In the genomic region with DNA sequence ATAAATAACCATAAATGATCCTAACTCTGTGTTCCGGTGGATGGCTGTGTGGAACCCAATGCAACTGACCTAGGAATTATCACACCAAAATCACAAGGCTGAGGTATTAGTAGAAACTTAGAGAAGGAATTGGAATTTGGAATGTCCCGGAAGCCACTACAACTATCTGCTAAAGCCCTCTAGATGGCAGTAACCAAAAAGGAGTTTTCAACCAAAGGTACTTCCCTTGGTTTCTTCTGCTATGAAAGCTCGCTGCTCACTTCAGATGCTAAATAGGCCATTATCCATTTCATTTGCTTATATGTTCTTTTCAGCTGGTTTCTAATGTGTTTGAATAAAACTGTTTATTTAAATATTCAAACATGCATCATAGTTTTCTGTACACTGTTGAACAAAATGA, we compare ENCODE assay signal across 8 cellular contexts.
DNase-seq lines count a peak whose midpoint lies in the region; ATAC-seq and TF ChIP-seq lines count a peak whose summit lies in the region.

No MANE protein-coding gene starts in this region.

- no peaks in the 10 kb centered on the region for H3K79me2 ChIP-seq in hepatocyte

- no peak for ATAC-seq in activated T-cell treated with anti-CD3 and anti-CD28 coated beads, Interleukin-2, amount 50 U/mL, for 4 hours
- no peak for ATAC-seq in upper lobe of left lung (ENCODE audit: low FRiP score in 2 of 2)

- H3K27ac ChIP-seq in hepatocyte = no peak overlapping the region
- no peak overlapping the region for H3K27ac ChIP-seq in upper lobe of left lung

- H3K9me3 Mint-ChIP-seq in activated T-cell treated with anti-CD3 and anti-CD28 coated beads, Interleukin-2, amount 50 U/mL, for 4 hours = peaks cover 4% of the 10 kb centered on the region

- whole genome bisulfite sequencing in hepatocyte (ENCODE audit: low lambda C conversion rate, missing lambda C conversion rate) = 27% methylated on average over 3 of the region's 3 CpGs
- 40 to 44% methylated on average over 3 of the region's 3 CpGs for WGBS in upper lobe of left lung, 2 donors

- TF ChIP-seq CTCF in BJ (IDR thresholded peaks at IDR 0.05; ENCODE audit: insufficient read depth, low read depth, low read length) (0 out of 2 replicates have a peak, but pooled peaks have one; percentile 2), hepatocyte (IDR thresholded peaks at IDR 0.05; ENCODE audit: poor library complexity) (peak; percentile 70), upper lobe of left lung (IDR thresholded peaks at IDR 0.05) (no peak)

- TF ChIP-seq EP300 in upper lobe of left lung (IDR thresholded peaks at IDR 0.05) = no peak

- H3K36me3 ChIP-seq in BJ (ENCODE audit: control insufficient read depth, insufficient read depth, low read length) = no peaks in the 10 kb centered on the region
- no peaks in the 10 kb centered on the region for H3K36me3 ChIP-seq in hepatocyte (replicated peaks; ENCODE audit: insufficient read depth, low read depth)
- no peaks in the 10 kb centered on the region for H3K36me3 ChIP-seq in upper lobe of left lung

- H3K4me1 ChIP-seq in hepatocyte (ENCODE audit: insufficient read depth) (no peaks in the 10 kb centered on the region), upper lobe of left lung (no peaks in the 10 kb centered on the region)

- POLR2A ChIA-PET in BJ (lab: Charles Lee) = no interaction called here

- no peak overlapping the region for H2AFZ ChIP-seq in hepatocyte

- no peaks in the 10 kb centered on the region for H3K27me3 ChIP-seq in BJ (ENCODE audit: control insufficient read depth, insufficient read depth, low read length)
- H3K27me3 ChIP-seq in hepatocyte = no peaks in the 10 kb centered on the region
- no peaks in the 10 kb centered on the region for H3K27me3 ChIP-seq in upper lobe of left lung

- H4K20me1 ChIP-seq in hepatocyte (ENCODE audit: insufficient read depth, poor library complexity, severe bottlenecking) = no peaks in the 10 kb centered on the region

- no peak for TF ChIP-seq POLR2A in upper lobe of left lung (IDR thresholded peaks at IDR 0.05)

- H3K36me3 Mint-ChIP-seq in activated T-cell treated with anti-CD3 and anti-CD28 coated beads, Interleukin-2, amount 50 U/mL, for 4 hours (ENCODE audit: insufficient read depth) = no peaks in the 10 kb centered on the region

- no peaks in the 10 kb centered on the region for H3K4me1 Mint-ChIP-seq in activated T-cell treated with anti-CD3 and anti-CD28 coated beads, Interleukin-2, amount 50 U/mL, for 4 hours (ENCODE audit: low read depth)

- no peaks in the 10 kb centered on the region for H3K9me2 ChIP-seq in hepatocyte (replicated peaks; ENCODE audit: insufficient read depth)

- CTCF ChIA-PET in BJ (lab: Yijun Ruan, JAX) = no interaction called here

- DNase-seq in BJ (ENCODE audit: low read depth) (no peak), KBM-7 (peak; percentile 38), SK-N-DZ (ENCODE audit: low spot score) (peak; percentile 39), hepatocyte (ENCODE audit: low spot score) (peak; percentile 51), T1000 (lab: John Stamatoyannopoulos, UW) (no peak), NCI-H2029 treated with DMSO at 0.1 percent for 48 hours (lab: John Stamatoyannopoulos, UW) (no peak), upper lobe of left lung (no peak)
- DNase-seq in activated T-cell treated with anti-CD3 and anti-CD28 coated beads, Interleukin-2, amount 50 U/mL, for 4 hours = no peak

- H3K4me3 ChIP-seq in BJ (ENCODE audit: low read depth, low read length) = no peak overlapping the region
- no peak overlapping the region for H3K4me3 ChIP-seq in hepatocyte
- no peak overlapping the region for H3K4me3 ChIP-seq in upper lobe of left lung

- in situ Hi-C loops in KBM-7 (cut with MboI; ENCODE audit: low pct_unique_long_range_greater_than_20kb, low sequenced_read_pairs) = no loop called here

- H3K9me3 ChIP-seq in hepatocyte (ENCODE audit: low read depth) (no peaks in the 10 kb centered on the region), upper lobe of left lung (no peaks in the 10 kb centered on the region)

- H3K4me3 Mint-ChIP-seq in activated T-cell treated with anti-CD3 and anti-CD28 coated beads, Interleukin-2, amount 50 U/mL, for 4 hours = no peak overlapping the region

- H3K4me2 ChIP-seq in hepatocyte = no peak overlapping the region

- H3K27me3 Mint-ChIP-seq in activated T-cell treated with anti-CD3 and anti-CD28 coated beads, Interleukin-2, amount 50 U/mL, for 4 hours (ENCODE audit: low read depth) = no peaks in the 10 kb centered on the region

Comparison
In these comparisons a context has a peak if more than half of its experiments do, and no peak if none do; other contexts are left out.
1. DNase-seq: peak in KBM-7 (single experiment), SK-N-DZ (single experiment) and hepatocyte (single experiment); none in BJ (single experiment), T1000 (single experiment), activated T-cell treated with anti-CD3 and anti-CD28 coated beads, Interleukin-2, amount 50 U/mL, for 4 hours (single experiment), NCI-H2029 treated with DMSO at 0.1 percent for 48 hours (single experiment) and upper lobe of left lung (0 of 2).
2. CTCF ChIP-seq: peak in BJ (single experiment) and hepatocyte (single experiment); none in upper lobe of left lung (0 of 6).